Comparison of ENCODE assay signal across 14 cellular contexts in the genomic region with DNA sequence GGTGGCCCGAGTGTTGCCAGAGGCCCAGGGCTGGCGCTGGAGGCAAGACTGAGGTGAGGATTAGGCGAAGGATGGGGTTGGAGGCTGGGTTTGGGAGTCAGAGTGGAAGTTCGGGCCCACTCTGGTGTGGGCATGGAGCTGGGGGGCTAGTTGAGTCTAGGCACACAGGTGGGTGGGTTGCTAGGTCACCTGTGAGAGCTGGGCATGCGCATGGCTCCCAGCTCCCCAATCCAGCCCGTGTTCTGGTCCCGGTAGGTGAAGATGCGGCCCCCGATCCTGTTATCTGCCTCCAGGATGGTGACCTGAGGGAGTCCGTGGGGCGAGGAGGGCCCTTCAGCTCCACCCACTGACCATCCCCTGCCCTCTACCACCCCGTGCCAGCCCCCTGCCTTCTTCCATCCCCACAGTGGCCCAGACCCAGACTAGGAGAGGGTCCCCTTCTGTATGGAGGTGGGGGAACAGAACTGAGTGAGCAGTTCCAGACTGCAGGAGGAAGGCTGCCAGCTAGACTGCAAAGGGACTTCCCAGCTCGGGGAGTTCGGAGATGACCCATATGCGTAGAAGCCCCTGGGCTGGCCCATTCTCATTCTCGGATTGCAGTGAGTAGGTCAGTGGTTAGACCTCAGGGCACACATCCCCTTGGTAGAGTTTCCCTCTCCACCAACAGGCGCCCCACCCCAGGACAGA. TPM values are rescaled to one million over a fixed set of nuclear protein-coding genes. Genes with fewer than 3 reads are reported as not detected.
DNase-seq lines count a peak whose midpoint lies in the region; ATAC-seq, FAIRE-seq and TF ChIP-seq lines count a peak whose summit lies in the region.
"Had no signal": no experiment of that assay in that cellular context is flagged by ENCODE, and none has a peak within 500 bp of the region (broad histone marks: within the 10 kb centered on the region; RNA-seq: fewer than 3 reads in every experiment).

No MANE protein-coding gene starts in this region.

- no peaks in the 10 kb centered on the region for H3K27me3 Mint-ChIP-seq in central memory CD8-positive, alpha-beta T cell
- H3K27me3 Mint-ChIP-seq: CD4-positive, CD25-positive, alpha-beta regulatory T cell had no signal

- H3K4me1 Mint-ChIP-seq in central memory CD8-positive, alpha-beta T cell: peaks cover 21% of the 10 kb centered on the region

- H3K9me3 Mint-ChIP-seq in central memory CD8-positive, alpha-beta T cell: no peaks in the 10 kb centered on the region

- intact Hi-C loops in kidney (cut with DNase I): no loop called here

- H3K9me3 ChIP-seq in BLaER1 (no peaks in the 10 kb centered on the region), kidney (ENCODE audit: control insufficient read depth in 1 of 2, low read length in 2 of 2) (no peaks in the 10 kb centered on the region)
- H3K9me3 ChIP-seq: neutrophil, thoracic aorta had no signal

- H3K36me3 ChIP-seq in BLaER1 (no peaks in the 10 kb centered on the region), kidney (ENCODE audit: control insufficient read depth in 1 of 2, insufficient read depth in 2 of 2, low read length in 2 of 2) (no peaks in the 10 kb centered on the region)
- H3K36me3 ChIP-seq: neutrophil, thoracic aorta had no signal

- H3K27ac ChIP-seq in BLaER1 (peak overlapping the region; percentile 30; the same call in 1 of the 2 replicates), kidney (ENCODE audit: low read depth in 2 of 2, low read length in 2 of 2) (no peak overlapping the region)
- H3K27ac ChIP-seq: neutrophil, thoracic aorta had no signal

- no peak for DNase-seq in GM12864 (ENCODE audit: low read depth)
- peak; percentile 40 for DNase-seq in MV-4-11 (lab: John Stamatoyannopoulos, UW)
- no peak for DNase-seq in central memory CD8-positive, alpha-beta T cell (ENCODE audit: low spot score in 2 of 2)
- DNase-seq in kidney: no peak
- no peak for DNase-seq in NCI-H2227 (lab: John Stamatoyannopoulos, UW; ENCODE audit: unreplicated experiment)
- DNase-seq: CD4-positive, CD25-positive, alpha-beta regulatory T cell; glutamatergic neuron; NCI-H187 treated with DMSO at 0.1 percent for 48 hours had no signal

- H3K27ac Mint-ChIP-seq in central memory CD8-positive, alpha-beta T cell (ENCODE audit: low read depth): peak overlapping the region; percentile 98

- no peak for FAIRE-seq in kidney (lab: Jason Lieb, UNC)

- TF ChIP-seq CTCF in GM12864 (IDR thresholded peaks at IDR 0.05; ENCODE audit: low read depth, low read length, missing control alignments): no peak
- TF ChIP-seq CTCF in kidney (IDR thresholded peaks at IDR 0.05; ENCODE audit: borderline replicate concordance, extremely low read depth, insufficient read depth): no peak

- peaks cover 11% of the 10 kb centered on the region for H3K36me3 Mint-ChIP-seq in central memory CD8-positive, alpha-beta T cell (ENCODE audit: insufficient read depth)
- H3K36me3 Mint-ChIP-seq: CD4-positive, CD25-positive, alpha-beta regulatory T cell had no signal

- no peak for ATAC-seq in central memory CD8-positive, alpha-beta T cell (replicated peaks; ENCODE audit: extremely low read depth, poor library complexity, severe bottlenecking)
- ATAC-seq in GM21825 (IDR thresholded peaks at IDR 0.05; ENCODE audit: unreplicated experiment) (no peak), HG03175 (IDR thresholded peaks at IDR 0.05; ENCODE audit: unreplicated experiment) (no peak)
- ATAC-seq: left lobe of liver had no signal

- no peak overlapping the region for H3K4me3 Mint-ChIP-seq in central memory CD8-positive, alpha-beta T cell

- no peak overlapping the region for H3K9ac ChIP-seq in BLaER1
- H3K9ac ChIP-seq in kidney (ENCODE audit: low read length in 2 of 2): no peak overlapping the region

- H3K4me3 ChIP-seq in BLaER1 (no peak overlapping the region), GM12864 (ENCODE audit: low read depth, low read length) (peak overlapping the region; percentile 59), kidney (ENCODE audit: low read length in 2 of 2) (no peak overlapping the region)
- H3K4me3 ChIP-seq: thoracic aorta had no signal

- peak overlapping the region; percentile 99 for H3K4me2 ChIP-seq in BLaER1

- no peaks in the 10 kb centered on the region for H3K27me3 ChIP-seq in BLaER1

- peaks cover 69% of the 10 kb centered on the region for H3K4me1 ChIP-seq in BLaER1
- H3K4me1 ChIP-seq in kidney (ENCODE audit: control insufficient read depth in 1 of 2, insufficient read depth in 1 of 2, low read depth in 1 of 2, low read length in 2 of 2): peaks cover 0 to 8% of the 10 kb centered on the region in 2 donors

- no peaks in the 10 kb centered on the region for H4K20me1 ChIP-seq in BLaER1

RNA-seq across cellular contexts. Expression of gene IL4I1, which starts 1.7 kb away (rescaled TPM):
- 12.8 TPM for total RNA-seq in kidney
- polyA plus RNA-seq in kidney (ENCODE audit: insufficient read depth, low read depth, low replicate concordance): 0.82 TPM

RNA-seq across cellular contexts. Expression of gene TBC1D17, which starts 17.5 kb away (rescaled TPM):
- 43.6 TPM for total RNA-seq in kidney
- 34.8 TPM for polyA plus RNA-seq in kidney (ENCODE audit: insufficient read depth, low read depth, low replicate concordance)

RNA-seq across cellular contexts. Expression of gene AKT1S1, which starts 17.9 kb away (rescaled TPM):
- total RNA-seq in kidney: 33.7 TPM
- 47.2 TPM for polyA plus RNA-seq in kidney (ENCODE audit: insufficient read depth, low read depth, low replicate concordance)

RNA-seq across cellular contexts. Expression of gene PNKP, which starts 27.6 kb away (rescaled TPM):
- total RNA-seq in kidney: 101 TPM
- 45.5 TPM for polyA plus RNA-seq in kidney (ENCODE audit: insufficient read depth, low read depth, low replicate concordance)

RNA-seq across cellular contexts. Expression of gene ATF5, which starts 34.0 kb away (rescaled TPM):
- total RNA-seq in kidney: 36.4 TPM
- polyA plus RNA-seq in kidney (ENCODE audit: insufficient read depth, low read depth, low replicate concordance): 22.7 TPM
